33 cellular contexts compared by ENCODE assay signal in genomic region chr15:57183041-57183440, GRCh38.
A peak's percentile ranks its signal among the peaks of the same experiment; 100 is the strongest.
DNase-seq lines count a peak whose midpoint lies in the region; ATAC-seq and TF ChIP-seq lines count a peak whose summit lies in the region.
"Had no signal": no experiment of that assay in that cellular context is flagged by ENCODE, and none has a peak within 500 bp of the region (broad histone marks: within the 10 kb centered on the region; RNA-seq: fewer than 3 reads in every experiment).

No MANE protein-coding gene starts in this region.

- no peaks in the 10 kb centered on the region for H3K27me3 Mint-ChIP-seq in progenitor cell of endocrine pancreas
- H3K27me3 Mint-ChIP-seq: activated B cell treated with CpG ODN at 0.5 μM for 24 hours; activated CD8-positive, alpha-beta memory T cell treated with anti-CD3 and anti-CD28 coated beads, Interleukin-2, amount 10 ng/mL, durations not matched to agents 7 days and 5 days; activated naive CD8-positive, alpha-beta T cell treated with anti-CD3 and anti-CD28 coated beads for 36 hours; CD4-positive, CD25-positive, alpha-beta regulatory T cell; dendritic cell treated with granulocyte-macrophage colony-stimulating factor and Interleukin-4, amounts not matched to agents 40 ng/mL and 50 ng/mL, for 4 days; naive B cell had no signal

- no peak overlapping the region for H3K4me3 Mint-ChIP-seq in progenitor cell of endocrine pancreas (ENCODE audit: low read depth)
- H3K4me3 Mint-ChIP-seq: activated B cell treated with CpG ODN at 0.5 μM for 24 hours; activated CD8-positive, alpha-beta memory T cell treated with anti-CD3 and anti-CD28 coated beads, Interleukin-2, amount 10 ng/mL, durations not matched to agents 7 days and 5 days; activated naive CD8-positive, alpha-beta T cell treated with anti-CD3 and anti-CD28 coated beads for 36 hours; activated T-cell treated with anti-CD3 and anti-CD28 coated beads, Interleukin-2, amount 50 U/mL, for 4 hours; CD4-positive, CD25-positive, alpha-beta regulatory T cell; dendritic cell treated with granulocyte-macrophage colony-stimulating factor and Interleukin-4, amounts not matched to agents 40 ng/mL and 50 ng/mL, for 4 days; endodermal cell; mesothelial cell of epicardium; naive B cell had no signal

- peaks cover 29% of the 10 kb centered on the region for H3K4me1 Mint-ChIP-seq in progenitor cell of endocrine pancreas (ENCODE audit: low read depth)

- H3K9me3 Mint-ChIP-seq in progenitor cell of endocrine pancreas (ENCODE audit: low read depth) = peaks cover 13% of the 10 kb centered on the region
- H3K9me3 Mint-ChIP-seq: activated B cell treated with CpG ODN at 0.5 μM for 24 hours; activated naive CD8-positive, alpha-beta T cell treated with anti-CD3 and anti-CD28 coated beads for 36 hours had no signal

- ATAC-seq in HG03045 (IDR thresholded peaks at IDR 0.05; ENCODE audit: unreplicated experiment) (no peak), HG03135 (IDR thresholded peaks at IDR 0.05; ENCODE audit: unreplicated experiment) (no peak)
- ATAC-seq: activated CD8-positive, alpha-beta memory T cell treated with anti-CD3 and anti-CD28 coated beads, Interleukin-2, amount 10 ng/mL, durations not matched to agents 7 days and 5 days; activated T-cell treated with anti-CD3 and anti-CD28 coated beads, Interleukin-2, amount 50 U/mL, for 4 hours; psoas muscle had no signal

- H3K4me3 ChIP-seq in astrocyte of the cerebellum (ENCODE audit: low read depth, low read length) (no peak overlapping the region), foreskin fibroblast (ENCODE audit: low read depth in 1 of 2, low read length in 2 of 2) (no peak overlapping the region)
- H3K4me3 ChIP-seq: left ventricle myocardium inferior, psoas muscle, sigmoid colon, SK-N-MC, tibial nerve had no signal

- peak overlapping the region; percentile 14 for H3K27ac Mint-ChIP-seq in progenitor cell of endocrine pancreas
- H3K27ac Mint-ChIP-seq: activated B cell treated with CpG ODN at 0.5 μM for 24 hours; activated CD8-positive, alpha-beta memory T cell treated with anti-CD3 and anti-CD28 coated beads, Interleukin-2, amount 10 ng/mL, durations not matched to agents 7 days and 5 days; activated naive CD8-positive, alpha-beta T cell treated with anti-CD3 and anti-CD28 coated beads for 36 hours; CD4-positive, CD25-positive, alpha-beta regulatory T cell; dendritic cell treated with granulocyte-macrophage colony-stimulating factor and Interleukin-4, amounts not matched to agents 40 ng/mL and 50 ng/mL, for 4 days; endodermal cell; mesothelial cell of epicardium had no signal

- in situ Hi-C loops in astrocyte of the cerebellum (cut with HindIII; ENCODE audit: low sequenced_read_pairs) = no loop called here

- peak; percentile 21 for DNase-seq in EL
- peak; percentile 3 for DNase-seq in astrocyte of the cerebellum (ENCODE audit: low read depth)
- peak; percentile 16 to 56 for DNase-seq in foreskin fibroblast
- DNase-seq in progenitor cell of endocrine pancreas (ENCODE audit: low spot score, unreplicated experiment) = no peak
- DNase-seq in cerebellum (ENCODE audit: low spot score) = no peak
- no peak for DNase-seq in GDM1 (lab: John Stamatoyannopoulos, UW)
- DNase-seq: activated B cell treated with CpG ODN at 0.5 μM for 24 hours; activated CD4-positive, alpha-beta T cell treated with anti-CD3 and anti-CD28 coated beads, Interleukin-2, amount 50 U/mL, for 1 hour; activated CD8-positive, alpha-beta memory T cell treated with anti-CD3 and anti-CD28 coated beads, Interleukin-2, amount 10 ng/mL, durations not matched to agents 7 days and 5 days; activated gamma-delta T cell; activated naive CD8-positive, alpha-beta T cell treated with anti-CD3 and anti-CD28 coated beads for 36 hours; activated T-cell treated with anti-CD3 and anti-CD28 coated beads, Interleukin-2, amount 50 U/mL, for 4 hours; CD4-positive, CD25-positive, alpha-beta regulatory T cell; central memory CD4-positive, alpha-beta T cell; DND-41; endodermal cell; H7; islet precursor cell; left ventricle myocardium inferior; naive B cell; NCI-H1417; NCI-H2029 treated with DMSO at 0.1 percent for 48 hours; NCI-H524 treated with DMSO at 0.1 percent for 48 hours; psoas muscle; sigmoid colon; stimulated activated CD4-positive, alpha-beta T cell treated with anti-CD3 and anti-CD28 coated beads, Interleukin-4, amount 100 ng/mL, for 24 hours; T-helper 1 cell had no signal

- peaks cover 28% of the 10 kb centered on the region for H3K36me3 Mint-ChIP-seq in progenitor cell of endocrine pancreas (ENCODE audit: insufficient read depth)

- TF ChIP-seq CTCF in astrocyte of the cerebellum (IDR thresholded peaks at IDR 0.05; ENCODE audit: low read depth, low read length, missing control alignments) = no peak
- no peak for TF ChIP-seq CTCF in foreskin fibroblast (IDR thresholded peaks at IDR 0.05; ENCODE audit: low read depth, low read length)
- no peak for TF ChIP-seq CTCF in progenitor cell of endocrine pancreas (IDR thresholded peaks at IDR 0.05; ENCODE audit: unreplicated experiment)

Comparison
In these comparisons a context has a peak if more than half of its experiments do, and no peak if none do; other contexts are left out.
1. DNase-seq: peak in EL (single experiment), astrocyte of the cerebellum (single experiment) and foreskin fibroblast (2 of 2); none in progenitor cell of endocrine pancreas (single experiment), cerebellum (single experiment) and GDM1 (single experiment).